24 cellular contexts compared by ENCODE assay signal in genomic region chr6:106869203-106869602, GRCh38.
DNase-seq lines count a peak whose midpoint lies in the region; ATAC-seq, FAIRE-seq and TF ChIP-seq lines count a peak whose summit lies in the region.
"Had no signal": no experiment of that assay in that cellular context is flagged by ENCODE, and none has a peak within 500 bp of the region (broad histone marks: within the 10 kb centered on the region; RNA-seq: fewer than 3 reads in every experiment).

No MANE protein-coding gene starts in this region.

- H3K23ac ChIP-seq in trophoblast cell (ENCODE audit: low read length) (no peak overlapping the region), mesendoderm (ENCODE audit: low read length) (no peak overlapping the region)

- no TSS peak for BruUV-seq in Panc1 (replicated peaks; lab: Mats Ljungman, UMichigan)

- no peak for DNase-seq in A549 (ENCODE audit: low read depth in 1 of 2, low spot score in 1 of 2)
- no peak for DNase-seq in Panc1 (ENCODE audit: low read depth, low spot score)
- DNase-seq in foreskin keratinocyte: no peak
- no peak for DNase-seq in trophoblast cell
- DNase-seq in H54 (ENCODE audit: insufficient read length, low spot score): no peak
- no peak for DNase-seq in mesendoderm
- DNase-seq in stimulated activated naive B cell treated with anti-CD40 and anti-IgM and Interleukin-4, amounts not matched to agents 10 μg/mL and 1 μg/mL and 100 μg/mL, for 72 hours: no peak
- no peak for DNase-seq in hepatic stellate cell (ENCODE audit: low spot score)
- DNase-seq: 8988T; AML-193; C1 segment of cervical spinal cord; CD8-positive, alpha-beta T cell; GDM1; GOT3; NCI-H1105; NCI-H146; NCI-H2081; NCI-H2171; NCI-H345; NCI-H524; NCI-H82 had no signal

- H3K27ac ChIP-seq in A549 (peak overlapping the region; percentile 64 to 81), Panc1 (ENCODE audit: low read length) (peak overlapping the region; percentile 40), foreskin keratinocyte (peak overlapping the region; percentile 63), trophoblast cell (ENCODE audit: low read depth, low read length) (peak overlapping the region; percentile 19), mesendoderm (ENCODE audit: low read depth, low read length) (no peak overlapping the region)
- H3K27ac ChIP-seq: KMS-11 had no signal

- H3K9me3 Mint-ChIP-seq in stimulated activated naive B cell treated with anti-CD40 and anti-IgM and Interleukin-4, amounts not matched to agents 10 μg/mL and 1 μg/mL and 100 μg/mL, for 72 hours: peaks cover 9% of the 10 kb centered on the region in 2 donors
- H3K9me3 Mint-ChIP-seq: CD8-positive, alpha-beta T cell had no signal

- H3K9me3 ChIP-seq in A549: peaks cover 17% of the 10 kb centered on the region; the same call in 2 of the 3 replicates
- no peaks in the 10 kb centered on the region; the same call in 1 of the 2 replicates for H3K9me3 ChIP-seq in Panc1 (ENCODE audit: control insufficient read depth, insufficient read depth, low read depth, low read length)
- H3K9me3 ChIP-seq in trophoblast cell (ENCODE audit: insufficient read depth, low read depth, low read length): peaks cover 4% of the 10 kb centered on the region

- H3K79me1 ChIP-seq in trophoblast cell (ENCODE audit: low read length) (peaks cover 6% of the 10 kb centered on the region), mesendoderm (ENCODE audit: low read length) (no peaks in the 10 kb centered on the region)

- TF ChIP-seq RAD21 in A549 (conservative IDR thresholded peaks at IDR 0.05 in 1 of 2, IDR thresholded peaks at IDR 0.05 in 1 of 2): no peak

- H3K4me3 Mint-ChIP-seq in stimulated activated naive B cell treated with anti-CD40 and anti-IgM and Interleukin-4, amounts not matched to agents 10 μg/mL and 1 μg/mL and 100 μg/mL, for 72 hours: no peak overlapping the region
- H3K4me3 Mint-ChIP-seq: CD8-positive, alpha-beta T cell had no signal

- TF ChIP-seq EP300 in A549 (IDR thresholded peaks at IDR 0.05): no peak

- WGBS in A549 (ENCODE audit: missing lambda C conversion rate): 83% methylated on average over 5 of the region's 5 CpGs
- WGBS in trophoblast cell (ENCODE audit: extremely low coverage, insufficient coverage, insufficient read length): no CpG with 5 or more reads among the region's 5 CpGs
- WGBS in mesendoderm (ENCODE audit: extremely low coverage, insufficient coverage, low lambda C conversion rate): no CpG with 5 or more reads among the region's 5 CpGs

- H3K4me2 ChIP-seq in A549: no peak overlapping the region
- H3K4me2 ChIP-seq in trophoblast cell (ENCODE audit: low read length): no peak overlapping the region
- no peak overlapping the region for H3K4me2 ChIP-seq in mesendoderm (ENCODE audit: low read length)
- H3K4me2 ChIP-seq: KMS-11 had no signal

- CTCF ChIA-PET in A549 (lab: Yijun Ruan, JAX) (no interaction called here), Panc1 (lab: Charles Lee) (no interaction called here)

- no peaks in the 10 kb centered on the region for H3K36me3 ChIP-seq in Panc1 (ENCODE audit: control insufficient read depth, insufficient read depth, low read length)
- H3K36me3 ChIP-seq in trophoblast cell (ENCODE audit: control insufficient read depth in 1 of 2, insufficient read depth in 2 of 2, low read length in 2 of 2): no peaks in the 10 kb centered on the region
- H3K36me3 ChIP-seq in mesendoderm (ENCODE audit: control insufficient read depth, insufficient read depth, low read length): no peaks in the 10 kb centered on the region

- no peak overlapping the region for H2BK15ac ChIP-seq in mesendoderm (replicated peaks; ENCODE audit: low read depth)

- H3K18ac ChIP-seq in trophoblast cell (ENCODE audit: low read length) (no peak overlapping the region), mesendoderm (ENCODE audit: low read length) (no peak overlapping the region)

- no peak overlapping the region for H4K12ac ChIP-seq in trophoblast cell (ENCODE audit: low read depth, low read length)

- POLR2A ChIA-PET in A549 (lab: Yijun Ruan, JAX) (interaction anchor here (1.0 kb wide), 1 partner anchor 105 kb away, joined by 3 read pairs; no protein-coding TSS in a partner anchor), Panc1 (lab: Charles Lee) (no interaction called here)

- H3K4me3 ChIP-seq in A549 (no peak overlapping the region), Panc1 (ENCODE audit: low read depth in 2 of 2, low read length in 2 of 2) (no peak overlapping the region), trophoblast cell (ENCODE audit: low read depth, low read length) (no peak overlapping the region), mesendoderm (ENCODE audit: low read length) (no peak overlapping the region)

- intact Hi-C loops in Panc1 (cut with micrococcal nuclease; ENCODE audit: unreplicated experiment): no loop called here

- no peak overlapping the region for H4K8ac ChIP-seq in trophoblast cell (ENCODE audit: low read depth, low read length)
- no peak overlapping the region for H4K8ac ChIP-seq in mesendoderm (ENCODE audit: low read depth, low read length)

- H2AK5ac ChIP-seq in trophoblast cell (ENCODE audit: low read length): no peak overlapping the region
- H2AK5ac ChIP-seq in mesendoderm (ENCODE audit: low read length): no peak overlapping the region

- H2BK12ac ChIP-seq in trophoblast cell (ENCODE audit: low read length): no peak overlapping the region

- TF ChIP-seq POLR2A in A549 (IDR thresholded peaks at IDR 0.05; ENCODE audit: low read length) (no peak), H54 (IDR thresholded peaks at IDR 0.05; ENCODE audit: low read depth, low read length) (no peak)

- H3K4ac ChIP-seq in trophoblast cell (ENCODE audit: low read depth, low read length) (no peak overlapping the region), mesendoderm (ENCODE audit: low read depth, low read length) (no peak overlapping the region)

- no peaks in the 10 kb centered on the region for H3K36me3 Mint-ChIP-seq in stimulated activated naive B cell treated with anti-CD40 and anti-IgM and Interleukin-4, amounts not matched to agents 10 μg/mL and 1 μg/mL and 100 μg/mL, for 72 hours
- H3K36me3 Mint-ChIP-seq: CD8-positive, alpha-beta T cell had no signal

- H3K9ac ChIP-seq in trophoblast cell (ENCODE audit: low read length) (no peak overlapping the region), mesendoderm (ENCODE audit: low read length) (no peak overlapping the region)
- H3K9ac ChIP-seq: KMS-11 had no signal

- H3K27me3 Mint-ChIP-seq in stimulated activated naive B cell treated with anti-CD40 and anti-IgM and Interleukin-4, amounts not matched to agents 10 μg/mL and 1 μg/mL and 100 μg/mL, for 72 hours: no peaks in the 10 kb centered on the region

- H3K27ac Mint-ChIP-seq in stimulated activated naive B cell treated with anti-CD40 and anti-IgM and Interleukin-4, amounts not matched to agents 10 μg/mL and 1 μg/mL and 100 μg/mL, for 72 hours: no peak overlapping the region
- H3K27ac Mint-ChIP-seq: CD8-positive, alpha-beta T cell had no signal

- H3K4me1 Mint-ChIP-seq in stimulated activated naive B cell treated with anti-CD40 and anti-IgM and Interleukin-4, amounts not matched to agents 10 μg/mL and 1 μg/mL and 100 μg/mL, for 72 hours: no peaks in the 10 kb centered on the region

- H2BK5ac ChIP-seq in trophoblast cell (ENCODE audit: low read depth, low read length, poor library complexity): no peak overlapping the region
- no peak overlapping the region for H2BK5ac ChIP-seq in mesendoderm (ENCODE audit: low read length)

- no peak for FAIRE-seq in A549 (lab: Jason Lieb, UNC)
- no peak for FAIRE-seq in H54 (lab: Jason Lieb, UNC)
- FAIRE-seq: RCC 7860 had no signal

- H2AFZ ChIP-seq in trophoblast cell (ENCODE audit: insufficient read depth, low read length, poor library complexity): no peak overlapping the region

- no peaks in the 10 kb centered on the region for H3K27me3 ChIP-seq in Panc1 (ENCODE audit: control insufficient read depth, insufficient read depth, low read length)
- no peaks in the 10 kb centered on the region for H3K27me3 ChIP-seq in foreskin keratinocyte
- H3K27me3 ChIP-seq in trophoblast cell (ENCODE audit: insufficient read depth, low read length): no peaks in the 10 kb centered on the region
- no peaks in the 10 kb centered on the region for H3K27me3 ChIP-seq in mesendoderm (ENCODE audit: insufficient read depth, low read length, poor library complexity)

- H3K56ac ChIP-seq in mesendoderm (ENCODE audit: low read length): no peak overlapping the region

- H3K14ac ChIP-seq in trophoblast cell (ENCODE audit: low read length): no peak overlapping the region

- in situ Hi-C loops in Panc1 (cut with HindIII; ENCODE audit: low pct_unique_long_range_greater_than_20kb, low sequenced_read_pairs): no loop called here

- peaks cover 37% of the 10 kb centered on the region for H3K4me1 ChIP-seq in A549
- 0 out of 2 replicates have a peak, but pooled peaks cover 4% of the 10 kb centered on the region for H3K4me1 ChIP-seq in Panc1 (ENCODE audit: control insufficient read depth, insufficient read depth, low read length)
- H3K4me1 ChIP-seq in foreskin keratinocyte: peaks cover 24% of the 10 kb centered on the region
- peaks cover 0 to 16% of the 10 kb centered on the region in 2 experiments for H3K4me1 ChIP-seq in trophoblast cell (ENCODE audit: control insufficient read depth in 1 of 2, insufficient read depth in 2 of 2, low read length in 2 of 2)
- no peaks in the 10 kb centered on the region for H3K4me1 ChIP-seq in mesendoderm (ENCODE audit: control insufficient read depth, low read depth, low read length)

- no peak overlapping the region for H2BK120ac ChIP-seq in trophoblast cell (ENCODE audit: insufficient read depth, low read length, poor library complexity)
- no peak overlapping the region for H2BK120ac ChIP-seq in mesendoderm (ENCODE audit: low read depth, low read length)

- ATAC-seq in A549: no peak
- ATAC-seq in Panc1: no peak
- ATAC-seq in foreskin keratinocyte: no peak
- ATAC-seq in stimulated activated naive B cell treated with anti-CD40 and anti-IgM and Interleukin-4, amounts not matched to agents 10 μg/mL and 1 μg/mL and 100 μg/mL, for 72 hours (replicated peaks): no peak
- ATAC-seq: CD8-positive, alpha-beta T cell; Right ventricle myocardium inferior had no signal

- H3K79me2 ChIP-seq in trophoblast cell (ENCODE audit: control insufficient read depth, insufficient read depth, low read length, poor library complexity) (no peaks in the 10 kb centered on the region), mesendoderm (ENCODE audit: control insufficient read depth, insufficient read depth, low read length) (no peaks in the 10 kb centered on the region)

- H4K5ac ChIP-seq in mesendoderm (ENCODE audit: low read length): no peak overlapping the region

- TF ChIP-seq CTCF in A549 (IDR thresholded peaks at IDR 0.05) (no peak), Panc1 (IDR thresholded peaks at IDR 0.05) (no peak), foreskin keratinocyte (conservative IDR thresholded peaks at IDR 0.05) (no peak)

- no peak overlapping the region for H4K91ac ChIP-seq in trophoblast cell (ENCODE audit: low read depth, low read length)

TF ChIP-seq in A549, 52 proteins besides CTCF, POLR2A, EP300 and RAD21 (continues in another document):
- TF ChIP-seq RARB (CRISPR knock-in tag; IDR thresholded peaks at IDR 0.05) (no peak), RFX5 (IDR thresholded peaks at IDR 0.05) (no peak), PHF8 (IDR thresholded peaks at IDR 0.05; ENCODE audit: borderline replicate concordance, low read depth) (no peak)
